ENCODE assay signal across 9 cellular contexts in genomic region chr13:111046590-111047141, GRCh38.
A peak's percentile ranks its signal among the peaks of the same experiment; 100 is the strongest.
DNase-seq lines count a peak whose midpoint lies in the region; ATAC-seq and TF ChIP-seq lines count a peak whose summit lies in the region.
"Had no signal": no experiment of that assay in that cellular context is flagged by ENCODE, and none has a peak within 500 bp of the region (broad histone marks: within the 10 kb centered on the region; RNA-seq: fewer than 3 reads in every experiment).

No MANE protein-coding gene starts in this region.

- peak; percentile 67 for ATAC-seq in GM19438 (IDR thresholded peaks at IDR 0.05; ENCODE audit: low read depth, unreplicated experiment)

- no peak overlapping the region for H3K4me3 ChIP-seq in fibroblast of mammary gland (ENCODE audit: control insufficient read depth, low read depth, low read length)
- H3K4me3 ChIP-seq: pancreas had no signal

- DNase-seq in AG09319 (ENCODE audit: extremely low read depth, low read depth) (no peak), Kasumi-1 (lab: John Stamatoyannopoulos, UW) (peak; percentile 8 to 24), fibroblast of mammary gland (ENCODE audit: low read depth) (peak; percentile 60), HPDE6-E6E7 (ENCODE audit: extremely low spot score) (no peak), NCI-H2227 (lab: John Stamatoyannopoulos, UW; ENCODE audit: unreplicated experiment) (no peak), occipital lobe (lab: John Stamatoyannopoulos, UW) (no peak), HEK293T (ENCODE audit: extremely low spot score) (no peak)
- DNase-seq: pancreas had no signal

- TF ChIP-seq CTCF in AG09319 (IDR thresholded peaks at IDR 0.05; ENCODE audit: low read depth, low read length) (peak; percentile 40), fibroblast of mammary gland (conservative IDR thresholded peaks at IDR 0.05; ENCODE audit: control insufficient read depth, insufficient read depth, low read depth, low read length) (peak; percentile 37)

- POLR2A ChIA-PET in HEK293T (lab: Yijun Ruan, JAX) = no interaction called here

- CTCF ChIA-PET in HEK293T (lab: Yijun Ruan, JAX) = interaction anchor here (0.5 kb wide), 1 partner anchor 86 kb away, joined by 9 read pairs; no protein-coding TSS in a partner anchor

TF ChIP-seq in HEK293T, 16 proteins besides CTCF, POLR2A, EP300 and RAD21:
- TF ChIP-seq FOXK2 (IDR thresholded peaks at IDR 0.05) (no peak), LEF1 (IDR thresholded peaks at IDR 0.05; ENCODE audit: borderline replicate concordance) (no peak), FOXA1 (IDR thresholded peaks at IDR 0.05) (no peak), ARNT (IDR thresholded peaks at IDR 0.05) (no peak), SUZ12 (IDR thresholded peaks at IDR 0.05) (no peak), ELF4 (IDR thresholded peaks at IDR 0.05) (no peak), BHLHE40 (IDR thresholded peaks at IDR 0.05; ENCODE audit: borderline replicate concordance) (no peak), PKNOX1 (IDR thresholded peaks at IDR 0.05) (no peak), CTBP1 (IDR thresholded peaks at IDR 0.05; ENCODE audit: borderline replicate concordance) (no peak), ZNF384 (IDR thresholded peaks at IDR 0.05) (no peak), FOXM1 (IDR thresholded peaks at IDR 0.05; ENCODE audit: borderline replicate concordance) (no peak), SP1 (IDR thresholded peaks at IDR 0.05) (no peak), L3MBTL2 (conservative IDR thresholded peaks at IDR 0.05) (no peak), HDGF (IDR thresholded peaks at IDR 0.05; ENCODE audit: borderline replicate concordance) (no peak), TARDBP (IDR thresholded peaks at IDR 0.05) (no peak), NFRKB (IDR thresholded peaks at IDR 0.05) (no peak)

Comparison
In these comparisons a context has a peak if more than half of its experiments do, and no peak if none do; other contexts are left out.
1. DNase-seq: peak in Kasumi-1 (2 of 2) and fibroblast of mammary gland (single experiment); none in AG09319 (single experiment), HPDE6-E6E7 (single experiment), NCI-H2227 (single experiment), occipital lobe (single experiment) and HEK293T (single experiment).